Comparison of ENCODE assay signal across 29 cellular contexts in genomic region chr7:150866932-150867564, GRCh38. TPM values are rescaled to one million over a fixed set of nuclear protein-coding genes. Genes with fewer than 3 reads are reported as not detected.
"Had no signal": no experiment of that assay in that cellular context is flagged by ENCODE, and none has a peak within 500 bp of the region (broad histone marks: within the 10 kb centered on the region; RNA-seq: fewer than 3 reads in every experiment).

No MANE protein-coding gene starts in this region.

- H3K4me3 Mint-ChIP-seq: activated CD4-positive, alpha-beta T cell treated with anti-CD3 and anti-CD28 coated beads, Interleukin-2, amount 10 ng/mL, durations not matched to agents 7 days and 5 days; activated naive CD4-positive, alpha-beta T cell treated with anti-CD3 and anti-CD28 coated beads, Interleukin-2, amount 50 U/mL, for 24 hours; activated naive CD8-positive, alpha-beta T cell treated with anti-CD3 and anti-CD28 coated beads, Interleukin-2, amount 10 ng/mL, durations not matched to agents 7 days and 5 days; IgD-negative memory B cell had no signal

- H3K4me3 ChIP-seq: ascending aorta had no signal

- H3K4me1 ChIP-seq: ascending aorta had no signal

- H3K27ac Mint-ChIP-seq: activated CD4-positive, alpha-beta T cell treated with anti-CD3 and anti-CD28 coated beads, Interleukin-2, amount 10 ng/mL, durations not matched to agents 7 days and 5 days; activated naive CD4-positive, alpha-beta T cell treated with anti-CD3 and anti-CD28 coated beads, Interleukin-2, amount 50 U/mL, for 24 hours; activated naive CD8-positive, alpha-beta T cell treated with anti-CD3 and anti-CD28 coated beads, Interleukin-2, amount 10 ng/mL, durations not matched to agents 7 days and 5 days; activated T-helper 2 cell treated with anti-CD3 and anti-CD28 coated beads, Interferon-gamma antibody, Interleukin-2, Interleukin-4, amounts not matched to agents 10 μg/mL and 5 μg/mL and 100 μg/mL, durations not matched to agents 14 hours and 24 hours and 36 hours; IgD-negative memory B cell had no signal

- H3K36me3 ChIP-seq: ascending aorta, WERI-Rb-1 had no signal

- H3K27ac ChIP-seq: ascending aorta, WERI-Rb-1 had no signal

- DNase-seq: activated CD4-positive, alpha-beta T cell treated with anti-CD3 and anti-CD28 coated beads for 1 hour; activated CD4-positive, alpha-beta T cell treated with anti-CD3 and anti-CD28 coated beads, Interleukin-2, amount 10 ng/mL, durations not matched to agents 7 days and 5 days; activated CD4-positive, alpha-beta T cell treated with anti-CD3 and anti-CD28 coated beads, Interleukin-2, amount 50 U/mL, for 48 hours; activated CD4-positive, CD25-positive, alpha-beta regulatory T cell; activated gamma-delta T cell; activated naive CD4-positive, alpha-beta T cell treated with Interleukin-2 at 50 U/mL for 16 hours; activated naive CD8-positive, alpha-beta T cell treated with anti-CD3 and anti-CD28 coated beads, Interleukin-2, amount 10 ng/mL, durations not matched to agents 7 days and 5 days; amygdala; KG1; NCI-H1092 treated with DMSO at 0.1 percent for 48 hours; NCI-H1417; NCI-H146; NCI-H187; NCI-H2029 treated with DMSO at 0.1 percent for 48 hours; NCI-H2107; NCI-H2171; NCI-H510A; NCI-H526; NCI-H748 treated with DMSO at 0.1 percent for 48 hours; OCI-M1; Right ventricle myocardium superior; SW 1271; T-helper 9 cell; WERI-Rb-1 had no signal

- H3K36me3 Mint-ChIP-seq: activated naive CD4-positive, alpha-beta T cell treated with anti-CD3 and anti-CD28 coated beads, Interleukin-2, amount 50 U/mL, for 24 hours; activated naive CD8-positive, alpha-beta T cell treated with anti-CD3 and anti-CD28 coated beads, Interleukin-2, amount 10 ng/mL, durations not matched to agents 7 days and 5 days; IgD-negative memory B cell had no signal

- H3K9me3 Mint-ChIP-seq: activated naive CD4-positive, alpha-beta T cell treated with anti-CD3 and anti-CD28 coated beads, Interleukin-2, amount 50 U/mL, for 24 hours had no signal

- H3K9me3 ChIP-seq: ascending aorta had no signal

- H3K27me3 ChIP-seq: ascending aorta had no signal

- H3K4me1 Mint-ChIP-seq: activated CD4-positive, alpha-beta T cell treated with anti-CD3 and anti-CD28 coated beads, Interleukin-2, amount 10 ng/mL, durations not matched to agents 7 days and 5 days; activated naive CD4-positive, alpha-beta T cell treated with anti-CD3 and anti-CD28 coated beads, Interleukin-2, amount 50 U/mL, for 24 hours; activated naive CD8-positive, alpha-beta T cell treated with anti-CD3 and anti-CD28 coated beads, Interleukin-2, amount 10 ng/mL, durations not matched to agents 7 days and 5 days; IgD-negative memory B cell had no signal

RNA-seq across cellular contexts. Expression of gene AOC1, which starts 14.7 kb away (rescaled TPM):
- total RNA-seq: activated CD4-positive, alpha-beta T cell treated with anti-CD3 and anti-CD28 coated beads, Interleukin-2, amount 10 ng/mL, durations not matched to agents 7 days and 5 days; activated CD8-positive, alpha-beta memory T cell treated with anti-CD3 and anti-CD28 coated beads for 36 hours; activated naive CD8-positive, alpha-beta T cell treated with anti-CD3 and anti-CD28 coated beads, Interleukin-2, amount 10 ng/mL, durations not matched to agents 7 days and 5 days; Right ventricle myocardium superior had no signal
